In genomic region chr12:107406932-107407331, GRCh38 we compare ENCODE assay signal across 20 cellular contexts.
A peak's percentile ranks its signal among the peaks of the same experiment; 100 is the strongest.
DNase-seq lines count a peak whose midpoint lies in the region; ATAC-seq, FAIRE-seq and TF ChIP-seq lines count a peak whose summit lies in the region.
"Had no signal": no experiment of that assay in that cellular context is flagged by ENCODE, and none has a peak within 500 bp of the region (broad histone marks: within the 10 kb centered on the region; RNA-seq: fewer than 3 reads in every experiment).

No MANE protein-coding gene starts in this region.

- BruUV-seq in HepG2 (replicated peaks; lab: Mats Ljungman, UMichigan): no TSS peak

- TF ChIP-seq RAD21 in HepG2 (CRISPR knock-in tag; IDR thresholded peaks at IDR 0.05): no peak

- POLR2A ChIA-PET in HepG2 (lab: Yijun Ruan, JAX): no interaction called here

- TF ChIP-seq CTCF in HepG2 (CRISPR knock-in tag; IDR thresholded peaks at IDR 0.05) (no peak), right lobe of liver (IDR thresholded peaks at IDR 0.05) (no peak)

- H3K4me3 ChIP-seq in HepG2 (replicated peaks in 1 of 3; ENCODE audit: insufficient read depth in 1 of 3, low read depth in 2 of 3, low read length in 3 of 3) (no peak overlapping the region), right lobe of liver (no peak overlapping the region)
- H3K4me3 ChIP-seq: A549; BLaER1 treated with 17β-estradiol and CSF1 and Interleukin-3, amounts not matched to agents 10 nM and 100 nM had no signal

- 68% methylated on average over 5 of the region's 5 CpGs for WGBS in HepG2 (ENCODE audit: low lambda C conversion rate)
- WGBS in right lobe of liver (ENCODE audit: insufficient coverage, low coverage, low lambda C conversion rate, missing lambda C conversion rate): 66% methylated on average over 5 of the region's 5 CpGs

- DNase-seq in HepG2 (ENCODE audit: low spot score) (no peak), right lobe of liver (no peak), kidney tubule cell (ENCODE audit: low spot score) (peak; percentile 30), NCI-H526 (lab: John Stamatoyannopoulos, UW) (no peak), NOMO-1 (lab: John Stamatoyannopoulos, UW; ENCODE audit: unreplicated experiment in 2 of 2) (no peak)
- DNase-seq: AML-193; Caco-2; Calu3; CD4-positive, alpha-beta T cell; CD8-positive, alpha-beta T cell; DMS79 treated with DMSO at 0.1 percent for 48 hours; GF-D8 had no signal

- no peaks in the 10 kb centered on the region for H3K79me2 ChIP-seq in HepG2 (ENCODE audit: insufficient read depth, low read length)

- no peaks in the 10 kb centered on the region for H3K9me3 ChIP-seq in HepG2 (ENCODE audit: low read length)
- no peaks in the 10 kb centered on the region for H3K9me3 ChIP-seq in right lobe of liver
- H3K9me3 ChIP-seq: A549; BLaER1 treated with 17β-estradiol and CSF1 and Interleukin-3, amounts not matched to agents 10 nM and 100 nM; Caco-2 had no signal

- intact Hi-C loops in HepG2 (cut with micrococcal nuclease; ENCODE audit: unreplicated experiment) (no loop called here), right lobe of liver (cut with DNase I) (loop anchor here in 1 of 2 donors (10.0 kb wide), 1 partner anchor 198 kb away; no protein-coding TSS in a partner anchor)

- H3K4me1 ChIP-seq in HepG2 (ENCODE audit: insufficient read depth, low read length) (no peaks in the 10 kb centered on the region), right lobe of liver (no peaks in the 10 kb centered on the region)
- H3K4me1 ChIP-seq: Caco-2 had no signal

- H3K9ac ChIP-seq in HepG2 (ENCODE audit: insufficient read depth, low read depth, low read length): no peak overlapping the region
- H3K9ac ChIP-seq: BLaER1 treated with 17β-estradiol and CSF1 and Interleukin-3, amounts not matched to agents 10 nM and 100 nM had no signal

- ATAC-seq in HepG2 (no peak), right lobe of liver (no peak)
- ATAC-seq: A549; CD8-positive, alpha-beta T cell had no signal

- FAIRE-seq in HepG2 (lab: Jason Lieb, UNC): no peak
- FAIRE-seq: A549, D721Med, G401.6, GM12891, GM19239 had no signal

- H3K27ac ChIP-seq in HepG2 (ENCODE audit: extremely low read length, insufficient read depth, low read length): no peak overlapping the region
- no peak overlapping the region for H3K27ac ChIP-seq in right lobe of liver
- H3K27ac ChIP-seq: 22Rv1; BLaER1 treated with 17β-estradiol and CSF1 and Interleukin-3, amounts not matched to agents 10 nM and 100 nM; C4-2B had no signal

- no peak overlapping the region for H3K4me2 ChIP-seq in HepG2 (ENCODE audit: low read depth, low read length)
- H3K4me2 ChIP-seq: A549; BLaER1 treated with 17β-estradiol and CSF1 and Interleukin-3, amounts not matched to agents 10 nM and 100 nM had no signal

- in situ Hi-C loops in HepG2 (cut with HindIII; ENCODE audit: extremely low pct_ligation_motif_present, low pct_unique_long_range_greater_than_20kb): loop anchor here (10.0 kb wide), 1 partner anchor 198 kb away; no protein-coding TSS in a partner anchor

- CTCF ChIA-PET in HepG2 (lab: Yijun Ruan, JAX; ENCODE audit: low intra/inter-chr PET ratio, low total read pairs): no interaction called here

- H3K36me3 ChIP-seq in HepG2 (replicated peaks in 1 of 2; ENCODE audit: control insufficient read depth in 1 of 2, insufficient read depth in 2 of 2, low read length in 2 of 2) (no peaks in the 10 kb centered on the region), right lobe of liver (no peaks in the 10 kb centered on the region)

- H3K27me3 ChIP-seq in HepG2 (ENCODE audit: control insufficient read depth in 1 of 2, insufficient read depth in 2 of 2, low read length in 2 of 2): no peaks in the 10 kb centered on the region; a peak in 1 of 5 replicates
- no peaks in the 10 kb centered on the region for H3K27me3 ChIP-seq in right lobe of liver
- H3K27me3 ChIP-seq: BLaER1 treated with 17β-estradiol and CSF1 and Interleukin-3, amounts not matched to agents 10 nM and 100 nM had no signal

- TF ChIP-seq POLR2A in HepG2 (IDR thresholded peaks at IDR 0.05; ENCODE audit: insufficient read depth in 1 of 2, low read depth in 2 of 2, low read length in 2 of 2): no peak
- TF ChIP-seq POLR2A in right lobe of liver (IDR thresholded peaks at IDR 0.05): no peak

- H2AFZ ChIP-seq in HepG2 (ENCODE audit: low read length): no peak overlapping the region

- TF ChIP-seq EP300 in HepG2 (IDR thresholded peaks at IDR 0.05; ENCODE audit: low read depth in 2 of 2, low read length in 2 of 2): no peak
- TF ChIP-seq EP300 in HepG2 (CRISPR knock-in tag; IDR thresholded peaks at IDR 0.05; ENCODE audit: borderline replicate concordance): no peak

- no peaks in the 10 kb centered on the region; the same call in 1 of the 2 replicates for H4K20me1 ChIP-seq in HepG2 (ENCODE audit: insufficient read depth, low read length)

TF ChIP-seq in HepG2, 621 proteins besides CTCF, POLR2A, EP300 and RAD21:
- no peak for TF ChIP-seq ARID5B (CRISPR knock-in tag; IDR thresholded peaks at IDR 0.05)
- TF ChIP-seq ZNF20 (CRISPR knock-in tag; IDR thresholded peaks at IDR 0.05): no peak
- no peak for TF ChIP-seq ZNF468 (CRISPR knock-in tag; IDR thresholded peaks at IDR 0.05)
- no peak for TF ChIP-seq ZBTB1 (CRISPR knock-in tag; IDR thresholded peaks at IDR 0.05; ENCODE audit: borderline replicate concordance)
- no peak for TF ChIP-seq ZNF556 (CRISPR knock-in tag; IDR thresholded peaks at IDR 0.05; ENCODE audit: borderline replicate concordance)
- no peak for TF ChIP-seq RARA (CRISPR knock-in tag; IDR thresholded peaks at IDR 0.05)
- TF ChIP-seq ZNF629 (CRISPR knock-in tag; conservative IDR thresholded peaks at IDR 0.05): peak; percentile 86
- TF ChIP-seq ZNF263 (CRISPR knock-in tag; IDR thresholded peaks at IDR 0.05): no peak
- no peak for TF ChIP-seq GATAD1 (CRISPR knock-in tag; IDR thresholded peaks at IDR 0.05)
- no peak for TF ChIP-seq THAP11 (CRISPR knock-in tag; IDR thresholded peaks at IDR 0.05)
- TF ChIP-seq ZHX1 (CRISPR knock-in tag; IDR thresholded peaks at IDR 0.05; ENCODE audit: low read depth): no peak
- peak; percentile 50; the same call in 1 of the 2 replicates for TF ChIP-seq CHD4 (IDR thresholded peaks at IDR 0.05; ENCODE audit: borderline replicate concordance, low read length)
